2 cellular contexts compared by ENCODE assay signal in genomic region chr14:89407856-89408255, GRCh38.
TF ChIP-seq lines count a peak whose summit lies in the region.

No MANE protein-coding gene starts in this region.

TF ChIP-seq in HCT116, 20 proteins besides CTCF, POLR2A, EP300 and RAD21:
- no peak for TF ChIP-seq EZH2phosphoT487 (IDR thresholded peaks at IDR 0.05; ENCODE audit: borderline replicate concordance)
- TF ChIP-seq JUND (IDR thresholded peaks at IDR 0.05), result no peak
- no peak for TF ChIP-seq CEBPB (IDR thresholded peaks at IDR 0.05; ENCODE audit: low read depth)
- no peak for TF ChIP-seq ELF1 (IDR thresholded peaks at IDR 0.05; ENCODE audit: borderline replicate concordance, low read depth)
- TF ChIP-seq POLR2AphosphoS5 (IDR thresholded peaks at IDR 0.05; ENCODE audit: low read depth, low read length), result no peak
- no peak for TF ChIP-seq ZBTB33 (IDR thresholded peaks at IDR 0.05; ENCODE audit: extremely low read depth, insufficient replicate concordance, low read length)
- TF ChIP-seq ATF3 (IDR thresholded peaks at IDR 0.05), result no peak
- TF ChIP-seq ZNF274 (IDR thresholded peaks at IDR 0.05; ENCODE audit: low read depth, low read length), result no peak
- no peak for TF ChIP-seq YY1 (IDR thresholded peaks at IDR 0.05; ENCODE audit: extremely low read depth, insufficient replicate concordance, low read depth, low read length)
- no peak for TF ChIP-seq REST (IDR thresholded peaks at IDR 0.05; ENCODE audit: low read depth)
- TF ChIP-seq EGR1 (IDR thresholded peaks at IDR 0.05; ENCODE audit: low read depth), result no peak
- TF ChIP-seq ZFX (IDR thresholded peaks at IDR 0.05), result no peak
- no peak for TF ChIP-seq SIN3A (IDR thresholded peaks at IDR 0.05; ENCODE audit: low read depth)

TF ChIP-seq in GM12878, 131 proteins besides CTCF, POLR2A, EP300 and RAD21:
- TF ChIP-seq HSF1 (IDR thresholded peaks at IDR 0.05; ENCODE audit: low read depth, low read length), result no peak
- peak; percentile 16; the same call in 1 of the 2 replicates for TF ChIP-seq JUNB (IDR thresholded peaks at IDR 0.05)
TF ChIP-seq in GM12878: peak in this region for 1.
